Comparison of ENCODE assay signal across 24 cellular contexts in genomic region chr13:75364131-75364713, GRCh38.
A peak's percentile ranks its signal among the peaks of the same experiment; 100 is the strongest.
DNase-seq lines count a peak whose midpoint lies in the region; ATAC-seq and TF ChIP-seq lines count a peak whose summit lies in the region.
"Had no signal": no experiment of that assay in that cellular context is flagged by ENCODE, and none has a peak within 500 bp of the region (broad histone marks: within the 10 kb centered on the region; RNA-seq: fewer than 3 reads in every experiment).

No MANE protein-coding gene starts in this region.

- peaks cover 31% of the 10 kb centered on the region for H3K79me2 ChIP-seq in HCT116 (ENCODE audit: insufficient read depth, low read length)
- peaks cover 17% of the 10 kb centered on the region for H3K79me2 ChIP-seq in mammary epithelial cell (ENCODE audit: insufficient read depth, low read length)
- no peaks in the 10 kb centered on the region for H3K79me2 ChIP-seq in trophoblast cell (ENCODE audit: control insufficient read depth, insufficient read depth, low read length, poor library complexity)

- in situ Hi-C loops in mammary epithelial cell (cut with MboI; ENCODE audit: low sequenced_read_pairs in 2 of 2) (loop anchor here in 1 of 2 donors (10.0 kb wide), 1 partner anchor 181 kb away; the partner anchor contains the start of gene UCHL3), transverse colon (cut with MboI; ENCODE audit: low pct_ligation_motif_present in 1 of 4, low pct_unique_long_range_greater_than_20kb in 1 of 4, low sequenced_read_pairs in 3 of 4) (loop anchor here in 1 of 4 donors (25.0 kb wide), 1 partner anchor 123 kb away; the partner anchor contains the start of gene TBC1D4)

- RAD21 ChIA-PET in HCT116 (lab: Charles Lee; ENCODE audit: low non-redundant PET in 1 of 2, low total read pairs in 2 of 2, uncharacterized antibody in 2 of 2, unreplicated experiment in 2 of 2) = no interaction called here

- no peaks in the 10 kb centered on the region for H3K9me3 ChIP-seq in HCT116 (ENCODE audit: control insufficient read depth in 1 of 2, insufficient read depth in 1 of 2, low read depth in 1 of 2, low read length in 2 of 2)
- H3K9me3 ChIP-seq in mammary epithelial cell (replicated peaks; ENCODE audit: insufficient read depth, low read length) = no peaks in the 10 kb centered on the region
- H3K9me3 ChIP-seq in trophoblast cell (ENCODE audit: insufficient read depth, low read depth, low read length) = no peaks in the 10 kb centered on the region
- no peaks in the 10 kb centered on the region for H3K9me3 ChIP-seq in transverse colon
- H3K9me3 ChIP-seq: gastroesophageal sphincter, HAP-1, left lung, suprapubic skin had no signal

- H2BK5ac ChIP-seq in trophoblast cell (ENCODE audit: low read depth, low read length, poor library complexity) = no peak overlapping the region

- no peaks in the 10 kb centered on the region for H3K36me3 ChIP-seq in HCT116 (ENCODE audit: control insufficient read depth in 1 of 2, insufficient read depth in 2 of 2, low read length in 2 of 2)
- H3K36me3 ChIP-seq in mammary epithelial cell (ENCODE audit: insufficient read depth, low read length) = no peaks in the 10 kb centered on the region
- H3K36me3 ChIP-seq in trophoblast cell (ENCODE audit: control insufficient read depth in 1 of 2, insufficient read depth in 2 of 2, low read length in 2 of 2) = no peaks in the 10 kb centered on the region
- no peaks in the 10 kb centered on the region for H3K36me3 ChIP-seq in transverse colon
- H3K36me3 ChIP-seq: gastroesophageal sphincter, HAP-1, left lung, suprapubic skin had no signal

- ATAC-seq in HCT116 = no peak
- ATAC-seq: gastroesophageal sphincter, left lung had no signal

- no peak overlapping the region for H2AK5ac ChIP-seq in trophoblast cell (ENCODE audit: low read length)

- no peak overlapping the region for H4K91ac ChIP-seq in trophoblast cell (ENCODE audit: low read depth, low read length)

- H3K4me3 ChIP-seq in HCT116 (replicated peaks in 1 of 2; ENCODE audit: low read depth in 1 of 2, low read length in 2 of 2) = no peak overlapping the region
- no peak overlapping the region for H3K4me3 ChIP-seq in mammary epithelial cell (replicated peaks in 1 of 3; ENCODE audit: insufficient read depth in 1 of 3, low read depth in 2 of 3, low read length in 3 of 3)
- no peak overlapping the region for H3K4me3 ChIP-seq in trophoblast cell (ENCODE audit: low read depth, low read length)
- no peak overlapping the region for H3K4me3 ChIP-seq in transverse colon
- H3K4me3 ChIP-seq: gastroesophageal sphincter, HAP-1, left lung, PC-9, suprapubic skin had no signal

- WGBS in mammary epithelial cell (ENCODE audit: low coverage, missing lambda C conversion rate) = 43% methylated on average over 3 of the region's 3 CpGs
- WGBS in trophoblast cell (ENCODE audit: extremely low coverage, insufficient coverage, insufficient read length) = no CpG with 5 or more reads among the region's 3 CpGs
- WGBS in transverse colon (ENCODE audit: low coverage in 1 of 2), 2 donors = 90 to 91% methylated on average over 3 of the region's 3 CpGs

- no peaks in the 10 kb centered on the region for H3K9me2 ChIP-seq in HCT116 (ENCODE audit: insufficient read depth)

- no peak overlapping the region for H4K8ac ChIP-seq in trophoblast cell (ENCODE audit: low read depth, low read length)

- no peak overlapping the region for H3K18ac ChIP-seq in trophoblast cell (ENCODE audit: low read length)

- TF ChIP-seq CTCF in HCT116 (IDR thresholded peaks at IDR 0.05 in 2 of 3, conservative IDR thresholded peaks at IDR 0.05 in 1 of 3; ENCODE audit: borderline replicate concordance in 1 of 3, insufficient read depth in 1 of 3, low read depth in 2 of 3, low read length in 2 of 3) (peak in 1 of 3 experiments; percentile 26; a peak in 2 of 6 replicates), mammary epithelial cell (conservative IDR thresholded peaks at IDR 0.05 in 1 of 2, IDR thresholded peaks at IDR 0.05 in 1 of 2; ENCODE audit: extremely low read depth in 1 of 2, insufficient read depth in 1 of 2, low read depth in 1 of 2, low read length in 2 of 2) (peak in 1 of 2 donors; percentile 24), transverse colon (IDR thresholded peaks at IDR 0.05) (no peak)

- H3K9ac ChIP-seq in HCT116 (ENCODE audit: low read length) = no peak overlapping the region
- no peak overlapping the region for H3K9ac ChIP-seq in mammary epithelial cell (ENCODE audit: insufficient read depth, low read length)
- H3K9ac ChIP-seq in trophoblast cell (ENCODE audit: low read length) = no peak overlapping the region

- H3K27me3 ChIP-seq in HCT116 (ENCODE audit: insufficient read depth, low read length) (no peaks in the 10 kb centered on the region), mammary epithelial cell (ENCODE audit: insufficient read depth, low read length) (no peaks in the 10 kb centered on the region), trophoblast cell (ENCODE audit: insufficient read depth, low read length) (no peaks in the 10 kb centered on the region), transverse colon (no peaks in the 10 kb centered on the region)
- H3K27me3 ChIP-seq: gastroesophageal sphincter, left lung, suprapubic skin had no signal

- H3K4ac ChIP-seq in trophoblast cell (ENCODE audit: low read depth, low read length) = no peak overlapping the region

- no peaks in the 10 kb centered on the region for H3K27me3 Mint-ChIP-seq in activated T-cell treated with anti-CD3 and anti-CD28 coated beads, Interleukin-2, amount 50 U/mL, for 24 hours
- H3K27me3 Mint-ChIP-seq: brain had no signal

- peaks cover 59% of the 10 kb centered on the region for H3K4me1 Mint-ChIP-seq in activated T-cell treated with anti-CD3 and anti-CD28 coated beads, Interleukin-2, amount 50 U/mL, for 24 hours (ENCODE audit: low read depth)
- H3K4me1 Mint-ChIP-seq: neural crest cell had no signal

- H2BK12ac ChIP-seq in trophoblast cell (ENCODE audit: low read length) = no peak overlapping the region

- TF ChIP-seq RAD21 in HCT116 (IDR thresholded peaks at IDR 0.05; ENCODE audit: low read depth) = no peak

- H2AFZ ChIP-seq in HCT116 (ENCODE audit: low read depth, low read length, poor library complexity, severe bottlenecking) (no peak overlapping the region), mammary epithelial cell (ENCODE audit: low read depth, low read length) (no peak overlapping the region), trophoblast cell (ENCODE audit: insufficient read depth, low read length, poor library complexity) (no peak overlapping the region)
- H2AFZ ChIP-seq: PC-9 had no signal

- H4K12ac ChIP-seq in trophoblast cell (ENCODE audit: low read depth, low read length) = no peak overlapping the region

- H3K27ac Mint-ChIP-seq in activated T-cell treated with anti-CD3 and anti-CD28 coated beads, Interleukin-2, amount 50 U/mL, for 24 hours = peak overlapping the region; percentile 64
- H3K27ac Mint-ChIP-seq: brain had no signal

- BruUV-seq in HCT116 (replicated peaks; lab: Mats Ljungman, UMichigan) = no TSS peak
- BruUV-seq in mammary epithelial cell (replicated peaks; lab: Mats Ljungman, UMichigan) = no TSS peak

- TF ChIP-seq EP300 in transverse colon (IDR thresholded peaks at IDR 0.05; ENCODE audit: low read depth) = no peak

- H2BK120ac ChIP-seq in trophoblast cell (ENCODE audit: insufficient read depth, low read length, poor library complexity) = no peak overlapping the region

- H3K9me3 Mint-ChIP-seq in activated T-cell treated with anti-CD3 and anti-CD28 coated beads, Interleukin-2, amount 50 U/mL, for 24 hours = no peaks in the 10 kb centered on the region
- H3K9me3 Mint-ChIP-seq: brain, neural crest cell had no signal

- no peak for TF ChIP-seq POLR2A in HCT116 (IDR thresholded peaks at IDR 0.05; ENCODE audit: borderline replicate concordance, extremely low read depth, insufficient read depth, insufficient read length)
- no peak for TF ChIP-seq POLR2A in transverse colon (IDR thresholded peaks at IDR 0.05)

- intact Hi-C loops in HCT116 (cut with micrococcal nuclease) = no loop called here
- intact Hi-C loops in mammary epithelial cell (cut with micrococcal nuclease) = loop anchor here (5.0 kb wide), 1 partner anchor 37 kb away; no protein-coding TSS in a partner anchor
- intact Hi-C loops in transverse colon (cut with DNase I; ENCODE audit: low total_unique reads) = no loop called here

- POLR2A ChIA-PET in HCT116 (lab: Charles Lee) = no interaction called here

- H3K27ac ChIP-seq in HCT116 (ENCODE audit: low read depth, low read length) (no peak overlapping the region), mammary epithelial cell (ENCODE audit: insufficient read depth, low read depth, low read length) (peak overlapping the region; percentile 79), trophoblast cell (ENCODE audit: low read depth, low read length) (no peak overlapping the region), transverse colon (no peak overlapping the region)
- H3K27ac ChIP-seq: C4-2B, gastroesophageal sphincter, left lung, suprapubic skin had no signal

- no peak overlapping the region for H3K14ac ChIP-seq in trophoblast cell (ENCODE audit: low read length)

- DNase-seq in activated T-cell treated with anti-CD3 and anti-CD28 coated beads, Interleukin-2, amount 50 U/mL, for 24 hours = no peak
- DNase-seq in activated T-cell treated with anti-CD3 and anti-CD28 coated beads for 4 hours (no peak), HCT116 (ENCODE audit: low read depth, low spot score) (no peak), mammary epithelial cell (peak; percentile 85), trophoblast cell (peak; percentile 30 to 73), transverse colon (no peak), putamen (ENCODE audit: low spot score) (no peak)
- DNase-seq in NK-92 treated with Interleukin-12 subunit alpha and Interleukin-12 subunit beta, amount 100 ng/mL, for 24 hours (lab: John Stamatoyannopoulos, UW) = no peak
- DNase-seq: activated CD4-positive, CD25-positive, alpha-beta regulatory T cell; cortex of kidney; erythroblast; GF-D8; left lung; MM.1S; NCI-H1694; NCI-H774; PC-9; T-helper 9 cell had no signal

- no peak overlapping the region for H3K23ac ChIP-seq in trophoblast cell (ENCODE audit: low read length)

- CTCF ChIA-PET in HCT116 (lab: Charles Lee) = no interaction called here
- CTCF ChIA-PET in mammary epithelial cell (lab: Charles Lee; ENCODE audit: low non-redundant PET) = interaction anchor here (0.7 kb wide), 1 partner anchor 37 kb away, joined by 3 read pairs; no protein-coding TSS in a partner anchor

- H3K79me1 ChIP-seq in trophoblast cell (ENCODE audit: low read length) = no peaks in the 10 kb centered on the region

- H3K4me3 Mint-ChIP-seq in activated T-cell treated with anti-CD3 and anti-CD28 coated beads, Interleukin-2, amount 50 U/mL, for 24 hours = no peak overlapping the region
- H3K4me3 Mint-ChIP-seq: brain, neural crest cell had no signal

- dilution Hi-C loops in mammary epithelial cell (cut with HindIII; ENCODE audit: low sequenced_read_pairs) = no loop called here

- H3K4me2 ChIP-seq in HCT116 (ENCODE audit: low read length) (peak overlapping the region; percentile 84), mammary epithelial cell (ENCODE audit: insufficient read depth, low read depth, low read length) (peak overlapping the region; percentile 25), trophoblast cell (ENCODE audit: low read length) (no peak overlapping the region)

- H4K20me1 ChIP-seq in HCT116 (ENCODE audit: insufficient read depth) = no peaks in the 10 kb centered on the region
- no peaks in the 10 kb centered on the region for H4K20me1 ChIP-seq in mammary epithelial cell (ENCODE audit: insufficient read depth, low read length)

- no peaks in the 10 kb centered on the region for H3K36me3 Mint-ChIP-seq in activated T-cell treated with anti-CD3 and anti-CD28 coated beads, Interleukin-2, amount 50 U/mL, for 24 hours (ENCODE audit: low read depth)
- H3K36me3 Mint-ChIP-seq: brain had no signal

- H3K4me1 ChIP-seq in HCT116 (ENCODE audit: control insufficient read depth in 1 of 2, insufficient read depth in 2 of 2, low read length in 2 of 2) (peaks cover 39 to 76% of the 10 kb centered on the region in 2 experiments), mammary epithelial cell (ENCODE audit: insufficient read depth, low read length) (peaks cover 55% of the 10 kb centered on the region), trophoblast cell (ENCODE audit: control insufficient read depth in 1 of 2, insufficient read depth in 2 of 2, low read length in 2 of 2) (no peaks in the 10 kb centered on the region), transverse colon (peaks cover 0 to 11% (median 8%) of the 10 kb centered on the region in 4 donors)

Comparison
In these comparisons a context has a peak if more than half of its experiments do, and no peak if none do; other contexts are left out.
1. DNase-seq: peak in mammary epithelial cell (single experiment) and trophoblast cell (2 of 2); none in activated T-cell treated with anti-CD3 and anti-CD28 coated beads, Interleukin-2, amount 50 U/mL, for 24 hours (single experiment), activated T-cell treated with anti-CD3 and anti-CD28 coated beads for 4 hours (single experiment), HCT116 (single experiment), NK-92 treated with Interleukin-12 subunit alpha and Interleukin-12 subunit beta, amount 100 ng/mL, for 24 hours (single experiment), transverse colon (single experiment) and putamen (single experiment).